13 cellular contexts compared by ENCODE assay signal in the genomic region with DNA sequence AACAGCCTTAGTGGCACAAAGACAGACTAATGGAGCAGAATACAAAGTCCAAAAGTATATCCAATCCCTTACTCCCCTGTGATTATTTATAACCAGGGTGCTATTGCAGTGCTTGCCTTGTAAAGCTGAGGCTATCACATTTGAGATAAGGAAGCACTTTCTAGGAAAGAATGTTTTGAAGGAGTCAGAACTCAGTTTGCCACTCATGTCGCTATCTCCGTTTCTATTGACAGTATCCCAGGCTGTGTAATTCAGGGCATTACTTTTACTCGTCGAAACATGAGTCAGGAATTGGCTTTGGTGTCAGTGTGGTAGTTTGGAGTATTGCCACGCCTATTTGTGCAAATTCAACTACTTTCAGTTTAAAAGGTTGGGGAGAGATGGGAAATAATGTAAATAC.
DNase-seq lines count a peak whose midpoint lies in the region; ATAC-seq and TF ChIP-seq lines count a peak whose summit lies in the region.
"Had no signal": no experiment of that assay in that cellular context is flagged by ENCODE, and none has a peak within 500 bp of the region (broad histone marks: within the 10 kb centered on the region; RNA-seq: fewer than 3 reads in every experiment).

No MANE protein-coding gene starts in this region.

- no peak overlapping the region for H3K27ac ChIP-seq in mesendoderm (ENCODE audit: low read depth, low read length)
- H3K27ac ChIP-seq: uterus had no signal

- no peaks in the 10 kb centered on the region for H3K4me1 ChIP-seq in mesendoderm (ENCODE audit: control insufficient read depth, low read depth, low read length)
- H3K4me1 ChIP-seq: uterus had no signal

- H2BK120ac ChIP-seq in mesendoderm (ENCODE audit: low read depth, low read length): no peak overlapping the region

- no peak overlapping the region for H2BK15ac ChIP-seq in mesendoderm (replicated peaks; ENCODE audit: low read depth)

- no peak overlapping the region for H3K9ac ChIP-seq in mesendoderm (ENCODE audit: low read length)

- H3K23ac ChIP-seq in mesendoderm (ENCODE audit: low read length): no peak overlapping the region

- H3K4ac ChIP-seq in mesendoderm (ENCODE audit: low read depth, low read length): no peak overlapping the region

- no peaks in the 10 kb centered on the region for H3K36me3 ChIP-seq in mesendoderm (ENCODE audit: control insufficient read depth, insufficient read depth, low read length)
- H3K36me3 ChIP-seq: uterus had no signal

- ATAC-seq in GM21723 (IDR thresholded peaks at IDR 0.05; ENCODE audit: unreplicated experiment) (no peak), HG03095 (IDR thresholded peaks at IDR 0.05; ENCODE audit: unreplicated experiment) (no peak)
- ATAC-seq: activated CD4-positive, alpha-beta T cell treated with anti-CD3 and anti-CD28 coated beads for 36 hours had no signal

- TF ChIP-seq CTCF in fibroblast of pulmonary artery (IDR thresholded peaks at IDR 0.05; ENCODE audit: low read length, missing control alignments): no peak

- no peak overlapping the region for H4K8ac ChIP-seq in mesendoderm (ENCODE audit: low read depth, low read length)

- H2BK5ac ChIP-seq in mesendoderm (ENCODE audit: low read length): no peak overlapping the region

- H4K5ac ChIP-seq in mesendoderm (ENCODE audit: low read length): no peak overlapping the region

- H3K27me3 ChIP-seq in mesendoderm (ENCODE audit: insufficient read depth, low read length, poor library complexity): no peaks in the 10 kb centered on the region
- H3K27me3 ChIP-seq: uterus had no signal

- H3K18ac ChIP-seq in mesendoderm (ENCODE audit: low read length): no peak overlapping the region

- no peak overlapping the region for H3K56ac ChIP-seq in mesendoderm (ENCODE audit: low read length)

- DNase-seq in EL: peak; percentile 13
- DNase-seq in RPMI8226: peak; percentile 13
- peak; percentile 65 for DNase-seq in fibroblast of pulmonary artery (ENCODE audit: low read depth)
- peak; percentile 63 for DNase-seq in mesendoderm
- no peak for DNase-seq in KBM-7
- DNase-seq in NCI-H1436 treated with DMSO at 0.1 percent for 48 hours (lab: John Stamatoyannopoulos, UW): no peak
- DNase-seq: activated CD4-positive, alpha-beta T cell treated with anti-CD3 and anti-CD28 coated beads for 36 hours; CD4-positive, CD25-positive, alpha-beta regulatory T cell; GOT3; NCI-H524 treated with DMSO at 0.1 percent for 48 hours; uterus had no signal

- in situ Hi-C loops in KBM-7 (cut with MboI; ENCODE audit: low pct_unique_long_range_greater_than_20kb, low sequenced_read_pairs): no loop called here

- H2AK5ac ChIP-seq in mesendoderm (ENCODE audit: low read length): no peak overlapping the region

- H3K4me3 ChIP-seq in fibroblast of pulmonary artery (replicated peaks; ENCODE audit: low read depth, low read length) (no peak overlapping the region), mesendoderm (ENCODE audit: low read length) (no peak overlapping the region)
- H3K4me3 ChIP-seq: uterus had no signal

- no peaks in the 10 kb centered on the region for H3K79me1 ChIP-seq in mesendoderm (ENCODE audit: low read length)

- H3K79me2 ChIP-seq in mesendoderm (ENCODE audit: control insufficient read depth, insufficient read depth, low read length): no peaks in the 10 kb centered on the region

- WGBS in mesendoderm (ENCODE audit: extremely low coverage, insufficient coverage, low lambda C conversion rate): no CpG with 5 or more reads among the region's 5 CpGs

- H3K4me2 ChIP-seq in mesendoderm (ENCODE audit: low read length): no peak overlapping the region

Comparison
In these comparisons a context has a peak if more than half of its experiments do, and no peak if none do; other contexts are left out.
1. DNase-seq: peak in EL (single experiment), RPMI8226 (single experiment), fibroblast of pulmonary artery (single experiment) and mesendoderm (single experiment); none in KBM-7 (single experiment) and NCI-H1436 treated with DMSO at 0.1 percent for 48 hours (single experiment).